Comparison of ENCODE assay signal across 8 cellular contexts in the genomic region with DNA sequence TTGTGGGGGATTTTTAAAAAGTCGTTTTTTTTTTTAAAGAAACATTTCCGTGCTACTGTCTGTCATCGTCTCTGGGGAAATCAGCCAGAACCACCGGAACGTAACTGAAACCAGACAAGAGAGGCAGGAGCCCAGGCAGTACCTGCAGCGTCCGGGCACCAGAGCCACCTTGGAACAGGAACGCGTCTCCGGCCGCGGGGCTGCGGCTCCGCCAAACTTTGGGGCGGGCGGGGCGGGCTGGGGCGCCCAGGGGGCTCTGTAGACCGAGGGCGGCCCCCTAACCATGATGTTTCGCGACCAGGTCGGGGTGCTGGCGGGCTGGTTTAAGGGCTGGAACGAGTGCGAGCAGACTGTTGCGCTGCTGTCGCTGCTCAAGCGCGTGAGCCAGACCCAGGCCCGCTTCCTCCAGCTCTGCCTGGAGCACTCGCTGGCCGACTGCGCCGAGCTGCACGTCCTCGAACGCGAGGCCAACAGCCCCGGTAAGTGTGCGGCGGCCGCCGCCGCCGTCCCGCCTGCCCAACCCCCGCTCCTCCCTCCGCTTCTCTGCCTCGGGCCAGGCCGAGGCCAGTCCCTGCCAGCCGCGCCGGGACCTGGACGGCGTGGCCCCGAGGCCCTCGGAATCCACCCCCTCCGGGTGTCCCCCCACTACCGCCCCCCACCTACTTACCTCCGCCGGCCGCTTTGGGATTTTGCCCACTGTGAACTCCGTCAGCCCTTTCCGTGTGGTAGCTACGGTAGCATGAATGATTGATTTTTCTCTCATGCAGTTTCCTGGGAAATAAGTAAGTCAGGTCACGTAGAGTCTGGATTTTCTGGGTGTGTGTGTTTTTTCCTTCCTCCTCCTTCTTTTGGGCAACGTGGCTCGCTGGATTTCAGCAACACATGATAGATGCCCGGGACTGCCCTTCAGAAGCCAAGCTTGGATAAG. TPM values are rescaled to one million over a fixed set of nuclear protein-coding genes. Genes with fewer than 3 reads are reported as not detected.
A peak's percentile ranks its signal among the peaks of the same experiment; 100 is the strongest.
DNase-seq lines count a peak whose midpoint lies in the region; ATAC-seq and TF ChIP-seq lines count a peak whose summit lies in the region.

No MANE protein-coding gene starts in this region.

- WGBS in esophagus, 2 donors = 1% methylated on average over 65 to 70 of the region's 70 CpGs

- H3K9me3 ChIP-seq in esophagus (ENCODE audit: control insufficient read depth in 2 of 2, insufficient read depth in 1 of 2, low read depth in 1 of 2, low read length in 1 of 2) (no peaks in the 10 kb centered on the region), mucosa of descending colon (peaks cover 7% of the 10 kb centered on the region), subcutaneous abdominal adipose tissue (ENCODE audit: control insufficient read depth in 5 of 5, low read length in 5 of 5) (peaks cover 0 to 7% (median 3%) of the 10 kb centered on the region in 5 donors)

- H3K4me3 ChIP-seq in esophagus (ENCODE audit: low read depth in 1 of 2, low read length in 2 of 2) (peak overlapping the region; percentile 52 to 64), mucosa of descending colon (peak overlapping the region; percentile 47), subcutaneous abdominal adipose tissue (ENCODE audit: low read depth in 1 of 5, low read length in 5 of 5) (peak overlapping the region; percentile 80 to 92 (median 84))

- no peaks in the 10 kb centered on the region for H3K36me3 ChIP-seq in esophagus (ENCODE audit: control insufficient read depth in 2 of 2, insufficient read depth in 2 of 2, low read length in 1 of 2)
- no peaks in the 10 kb centered on the region for H3K36me3 ChIP-seq in mucosa of descending colon (ENCODE audit: low read depth)
- peaks cover 0 to 12% (median 7%) of the 10 kb centered on the region in 5 donors for H3K36me3 ChIP-seq in subcutaneous abdominal adipose tissue (ENCODE audit: control insufficient read depth in 5 of 5, insufficient read depth in 5 of 5, low read length in 5 of 5)

- no peaks in the 10 kb centered on the region for H3K27me3 ChIP-seq in esophagus (ENCODE audit: control insufficient read depth in 1 of 2, insufficient read depth in 2 of 2, low read length in 2 of 2)
- no peaks in the 10 kb centered on the region for H3K27me3 ChIP-seq in subcutaneous abdominal adipose tissue (ENCODE audit: control insufficient read depth in 5 of 5, insufficient read depth in 4 of 5, low read length in 5 of 5)

- peak overlapping the region; percentile 56 to 99 (median 88) for H3K9ac ChIP-seq in subcutaneous abdominal adipose tissue (ENCODE audit: low read length in 5 of 5)

- H3K4me1 ChIP-seq in esophagus (ENCODE audit: control insufficient read depth in 2 of 2, insufficient read depth in 2 of 2, low read length in 1 of 2) (no peaks in the 10 kb centered on the region), mucosa of descending colon (ENCODE audit: low read depth) (peaks cover 14% of the 10 kb centered on the region), subcutaneous abdominal adipose tissue (ENCODE audit: control insufficient read depth in 5 of 5, insufficient read depth in 5 of 5, low read length in 5 of 5) (peaks cover 5 to 44% (median 34%) of the 10 kb centered on the region in 5 donors)

- intact Hi-C loops in mucosa of descending colon (cut with DNase I, micrococcal nuclease) = loop anchor here (5.0 to 10.0 kb wide), 2 partner anchors 124 to 127 kb away; no protein-coding TSS in a partner anchor

- no peak for TF ChIP-seq CTCF in mucosa of descending colon (IDR thresholded peaks at IDR 0.05)

- H3K27ac ChIP-seq in esophagus (ENCODE audit: low read depth in 2 of 2, low read length in 1 of 2) (peak overlapping the region; percentile 65 to 88), subcutaneous abdominal adipose tissue (ENCODE audit: low read depth, low read length) (peak overlapping the region; percentile 99)

- ATAC-seq in mucosa of descending colon (peak; percentile 4), HG03565 (IDR thresholded peaks at IDR 0.05; ENCODE audit: unreplicated experiment) (no peak)

- DNase-seq in NCI-H1092 treated with DMSO at 0.1 percent for 48 hours (lab: John Stamatoyannopoulos, UW) = peak; percentile 37
- no peak for DNase-seq in NCI-H1092 (lab: John Stamatoyannopoulos, UW)
- peak; percentile 55 for DNase-seq in NCI-H2227 (lab: John Stamatoyannopoulos, UW; ENCODE audit: unreplicated experiment)
- DNase-seq in activated T-cell treated with anti-CD3 and anti-CD28 coated beads, Interleukin-2, amount 50 U/mL, for 1 hour = peak; percentile 55
- peak; percentile 55 to 76 (median 72) for DNase-seq in mucosa of descending colon

RNA-seq across cellular contexts. Expression of a gene that starts 1.0 kb away (rescaled TPM):
- 1 to 10 TPM; 1.1 to 1.7 TPM for polyA plus RNA-seq in esophagus
- total RNA-seq in mucosa of descending colon = 10 to 100 TPM; 14.7 to 82.1 (median 16.5) TPM

RNA-seq across cellular contexts. Expression of a gene that starts 58.2 kb away (rescaled TPM):
- polyA plus RNA-seq in esophagus = 10 to 100 TPM in 1 of 2 donors, 1 to 10 TPM in 1; 7.8 to 10.6 TPM
- total RNA-seq in mucosa of descending colon = 10 to 100 TPM; 17.0 to 25.2 (median 22.5) TPM
